ENCODE assay signal across 12 cellular contexts in the genomic region with DNA sequence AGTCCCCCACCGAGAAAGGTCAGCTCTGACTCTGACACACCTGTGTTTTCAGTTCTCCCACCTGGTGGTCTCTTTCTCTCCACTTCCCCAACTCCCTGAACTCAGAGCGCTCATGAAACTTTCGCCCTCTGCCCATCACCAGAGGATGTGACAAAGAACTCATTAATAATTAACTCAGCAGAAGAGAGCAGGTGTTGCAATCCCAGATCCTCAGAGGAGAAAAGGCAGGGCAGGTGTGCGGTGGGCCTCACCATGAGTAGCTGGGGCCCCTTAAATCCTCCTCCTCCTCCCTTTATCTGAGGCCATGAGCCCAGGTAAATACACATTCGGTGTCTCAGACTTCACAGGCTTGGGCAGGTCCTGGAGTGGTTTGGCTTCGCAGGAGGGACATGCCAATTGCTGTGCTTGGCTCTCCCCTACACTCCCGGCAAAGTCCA. TPM values are rescaled to one million over a fixed set of nuclear protein-coding genes. Genes with fewer than 3 reads are reported as not detected.
DNase-seq lines count a peak whose midpoint lies in the region; ATAC-seq and TF ChIP-seq lines count a peak whose summit lies in the region.
"Had no signal": no experiment of that assay in that cellular context is flagged by ENCODE, and none has a peak within 500 bp of the region (broad histone marks: within the 10 kb centered on the region; RNA-seq: fewer than 3 reads in every experiment).

No MANE protein-coding gene starts in this region.

- ATAC-seq in GM21447 (IDR thresholded peaks at IDR 0.05; ENCODE audit: unreplicated experiment) (peak; percentile 36), lower lobe of right lung (peak in 1 of 2 donors; percentile 1)

- peaks cover 15% of the 10 kb centered on the region for H3K27me3 ChIP-seq in lower lobe of right lung (ENCODE audit: low read depth)
- H3K27me3 ChIP-seq in WERI-Rb-1 (ENCODE audit: insufficient read depth, low read depth, severe bottlenecking), result peaks cover 78% of the 10 kb centered on the region

- H3K4me3 ChIP-seq in lower lobe of right lung (no peak overlapping the region), WERI-Rb-1 (ENCODE audit: low read depth, low read length) (no peak overlapping the region)

- H3K4me1 ChIP-seq in lower lobe of right lung, result peaks cover 54% of the 10 kb centered on the region

- in situ Hi-C loops in Caki2 (cut with HindIII; ENCODE audit: low pct_unique_long_range_greater_than_20kb, low sequenced_read_pairs), result no loop called here

- H3K36me3 ChIP-seq in lower lobe of right lung (no peaks in the 10 kb centered on the region), WERI-Rb-1 (no peaks in the 10 kb centered on the region)

- intact Hi-C loops in lower lobe of right lung (cut with DNase I), result no loop called here

- TF ChIP-seq CTCF in lower lobe of right lung (IDR thresholded peaks at IDR 0.05), result no peak
- no peak for TF ChIP-seq CTCF in WERI-Rb-1 (IDR thresholded peaks at IDR 0.05; ENCODE audit: low read depth, low read length)

- H3K9me3 ChIP-seq in lower lobe of right lung (no peaks in the 10 kb centered on the region), WERI-Rb-1 (ENCODE audit: severe bottlenecking) (no peaks in the 10 kb centered on the region)

- DNase-seq in Caki2 (ENCODE audit: low read depth), result peak; percentile 40
- peak; percentile 62 for DNase-seq in RPMI8226
- no peak for DNase-seq in lower lobe of right lung
- no peak for DNase-seq in mesenteric fat pad (ENCODE audit: low spot score)
- DNase-seq in inferior parietal cortex (ENCODE audit: extremely low spot score), result no peak
- DNase-seq in anterior cingulate cortex (lab: John Stamatoyannopoulos, UW), result no peak
- DNase-seq in WERI-Rb-1, result no peak
- DNase-seq: activated T-cell treated with anti-CD3 and anti-CD28 coated beads, Interleukin-2, amount 50 U/mL, for 24 hours; cerebellar nuclear complex; COR-L47; NCI-H1694 had no signal

- peak overlapping the region; percentile 67 for H3K27ac ChIP-seq in lower lobe of right lung
- no peak overlapping the region for H3K27ac ChIP-seq in WERI-Rb-1

RNA-seq across cellular contexts. Expression of a gene that starts 1.7 kb away (rescaled TPM):
- total RNA-seq in Caki2 (2014; rRNA removed; shearing (Covaris generic); ENCODE audit: low replicate concordance), result 59.6 and 77.3 TPM in 2 replicates
- 47.2 TPM for total RNA-seq in lower lobe of right lung
- 35.6 TPM for total RNA-seq in mesenteric fat pad

RNA-seq across cellular contexts. Expression of a gene that starts 21.3 kb away (rescaled TPM):
- 8.1 and 48.4 TPM in 2 replicates for total RNA-seq in Caki2 (2014; rRNA removed; shearing (Covaris generic); ENCODE audit: low replicate concordance)
- 19.9 TPM for total RNA-seq in lower lobe of right lung
- 2,798 TPM for total RNA-seq in mesenteric fat pad

RNA-seq across cellular contexts. Expression of a gene that starts 50.7 kb away (rescaled TPM):
- not detected in 2 replicates for total RNA-seq in Caki2 (2014; rRNA removed; shearing (Covaris generic); ENCODE audit: low replicate concordance)
- 11.6 TPM for total RNA-seq in lower lobe of right lung
- 83.7 TPM for total RNA-seq in mesenteric fat pad

Comparison
In these comparisons a context has a peak if more than half of its experiments do, and no peak if none do; other contexts are left out.
1. DNase-seq: peak in Caki2 (single experiment) and RPMI8226 (single experiment); none in lower lobe of right lung (single experiment), mesenteric fat pad (single experiment), inferior parietal cortex (single experiment), anterior cingulate cortex (0 of 58) and WERI-Rb-1 (single experiment).
2. RNA of a gene that starts 21.3 kb away (total RNA-seq): 2,798 TPM in mesenteric fat pad (single experiment); 19.9 TPM in lower lobe of right lung (single experiment) and 8.1 to 48.4 TPM in Caki2; every median in the first group is over 10 times any median in the second.
3. RNA of a gene that starts 50.7 kb away (total RNA-seq): 83.7 TPM in mesenteric fat pad (single experiment) and 11.6 TPM in lower lobe of right lung (single experiment); not detected in Caki2; every median in the first group is over 10 times any median in the second.